Comparison of ENCODE assay signal across 1 cellular context in the genomic region with DNA sequence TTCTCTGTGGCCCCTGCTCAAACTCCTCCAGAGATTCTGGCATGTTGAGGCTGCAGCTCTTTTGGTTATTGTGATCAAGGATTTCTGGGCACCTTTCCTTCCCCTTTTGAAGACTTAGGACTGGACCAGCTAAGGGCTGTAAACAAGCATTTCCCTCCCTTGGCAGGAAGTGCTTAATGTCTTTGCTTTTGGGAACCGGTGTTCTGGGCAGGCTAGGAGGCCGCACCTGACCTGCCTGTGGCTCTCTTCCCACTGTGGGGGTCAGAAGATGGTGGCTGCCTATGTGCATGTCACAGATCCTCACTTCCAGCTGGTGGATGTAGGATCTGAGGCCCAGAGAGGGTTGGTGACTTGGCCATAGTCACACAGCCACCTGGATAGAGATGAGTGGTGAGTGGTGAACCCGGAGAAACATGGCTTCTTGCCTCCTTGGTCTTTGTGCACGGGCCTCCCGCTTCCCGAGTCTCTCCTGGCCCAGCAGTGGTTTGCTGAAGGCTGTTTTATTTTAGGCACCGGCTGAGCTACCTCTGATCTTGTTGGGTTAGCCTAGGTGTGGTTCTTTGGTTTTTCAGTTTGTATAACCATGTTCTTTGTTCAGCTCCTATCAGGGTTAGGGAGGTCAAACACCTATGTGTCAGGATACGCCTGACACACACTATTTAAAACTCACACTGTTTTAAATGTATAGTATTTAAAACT.
TF ChIP-seq lines count a peak whose summit lies in the region.

No MANE protein-coding gene starts in this region.

TF ChIP-seq in HepG2, 621 proteins besides CTCF, POLR2A, EP300 and RAD21 (continued from another document):
- TF ChIP-seq MED8 (CRISPR knock-in tag; IDR thresholded peaks at IDR 0.05; ENCODE audit: insufficient replicate concordance) (no peak), ZMYM3 (CRISPR knock-in tag; IDR thresholded peaks at IDR 0.05) (peak; percentile 94), ZNF768 (CRISPR knock-in tag; IDR thresholded peaks at IDR 0.05) (peak; percentile 99)
TF ChIP-seq in HepG2: peak in this region for 3.
